ENCODE assay signal across 16 cellular contexts in genomic region chr12:93122569-93123091, GRCh38.
A peak's percentile ranks its signal among the peaks of the same experiment; 100 is the strongest.
DNase-seq lines count a peak whose midpoint lies in the region; ATAC-seq and TF ChIP-seq lines count a peak whose summit lies in the region.
"Had no signal": no experiment of that assay in that cellular context is flagged by ENCODE, and none has a peak within 500 bp of the region (broad histone marks: within the 10 kb centered on the region; RNA-seq: fewer than 3 reads in every experiment).

No MANE protein-coding gene starts in this region.

- H3K27me3 ChIP-seq in Caco-2 (replicated peaks; ENCODE audit: control insufficient read depth, insufficient read depth, low read length) = no peaks in the 10 kb centered on the region
- H3K27me3 ChIP-seq in mesendoderm (ENCODE audit: insufficient read depth, low read length, poor library complexity) = no peaks in the 10 kb centered on the region
- H3K27me3 ChIP-seq in HAP-1 (ENCODE audit: low read depth) = no peaks in the 10 kb centered on the region
- no peaks in the 10 kb centered on the region for H3K27me3 ChIP-seq in CD4-positive, alpha-beta memory T cell (ENCODE audit: insufficient read depth, low read length)
- H3K27me3 ChIP-seq: uterus had no signal

- H3K4me1 Mint-ChIP-seq in Caco-2 (ENCODE audit: low read depth, unreplicated experiment) = peaks cover 55% of the 10 kb centered on the region
- no peaks in the 10 kb centered on the region for H3K4me1 Mint-ChIP-seq in CD4-positive, alpha-beta memory T cell

- ATAC-seq in omental fat pad (ENCODE audit: low FRiP score) (peak; percentile 68), HG02610 (IDR thresholded peaks at IDR 0.05; ENCODE audit: unreplicated experiment) (no peak)

- peak overlapping the region; percentile 24 for H3K4me3 ChIP-seq in Caco-2 (ENCODE audit: low read depth, low read length)
- no peak overlapping the region for H3K4me3 ChIP-seq in mesendoderm (ENCODE audit: low read length)
- H3K4me3 ChIP-seq in HAP-1 = no peak overlapping the region
- H3K4me3 ChIP-seq in CD4-positive, alpha-beta memory T cell (ENCODE audit: low read length in 2 of 2) = no peak overlapping the region
- H3K4me3 ChIP-seq: uterus had no signal

- no peak overlapping the region for H3K56ac ChIP-seq in mesendoderm (ENCODE audit: low read length)

- no peak overlapping the region for H3K18ac ChIP-seq in mesendoderm (ENCODE audit: low read length)

- H3K9me3 Mint-ChIP-seq in Caco-2 (ENCODE audit: unreplicated experiment) = peaks cover 8% of the 10 kb centered on the region
- no peaks in the 10 kb centered on the region for H3K9me3 Mint-ChIP-seq in CD4-positive, alpha-beta memory T cell

- H4K8ac ChIP-seq in mesendoderm (ENCODE audit: low read depth, low read length) = no peak overlapping the region

- no TSS peak for BruUV-seq in Caco-2 (replicated peaks; lab: Mats Ljungman, UMichigan)

- H3K79me2 ChIP-seq in mesendoderm (ENCODE audit: control insufficient read depth, insufficient read depth, low read length) = no peaks in the 10 kb centered on the region

- no peak overlapping the region for H3K4ac ChIP-seq in mesendoderm (ENCODE audit: low read depth, low read length)

- no peak overlapping the region for H2BK15ac ChIP-seq in mesendoderm (replicated peaks; ENCODE audit: low read depth)

- CTCF ChIA-PET in Caco-2 (lab: Charles Lee) = interaction anchor here (0.6 to 1.5 kb wide), 15 partner anchors 17 to 297 kb away, joined by 3 to 10 read pairs (median 4); no protein-coding TSS in a partner anchor
- CTCF ChIA-PET in CD4-positive, alpha-beta memory T cell (lab: Charles Lee; ENCODE audit: partially characterized antibody) = no interaction called here

- H4K5ac ChIP-seq in mesendoderm (ENCODE audit: low read length) = no peak overlapping the region

- H2AK5ac ChIP-seq in mesendoderm (ENCODE audit: low read length) = no peak overlapping the region

- in situ Hi-C loops in HAP-1 (cut with MboI; ENCODE audit: low sequenced_read_pairs) = no loop called here

- no peak overlapping the region for H2BK120ac ChIP-seq in mesendoderm (ENCODE audit: low read depth, low read length)

- H3K27ac ChIP-seq in mesendoderm (ENCODE audit: low read depth, low read length) = no peak overlapping the region
- H3K27ac ChIP-seq in CD4-positive, alpha-beta memory T cell (ENCODE audit: low read depth, low read length) = no peak overlapping the region
- H3K27ac ChIP-seq: uterus had no signal

- peak; percentile 89 to 90 for DNase-seq in Caco-2
- DNase-seq in amniotic epithelial cell (ENCODE audit: low read depth) = peak; percentile 78
- peak; percentile 55 for DNase-seq in iris pigment epithelial cell (ENCODE audit: low read depth)
- DNase-seq in omental fat pad (ENCODE audit: low spot score) = no peak
- DNase-seq in mesendoderm = no peak
- DNase-seq in HAP-1 (ENCODE audit: low spot score in 2 of 2) = no peak
- DNase-seq in CD4-positive, alpha-beta memory T cell = no peak
- DNase-seq: activated CD4-positive, alpha-beta T cell treated with anti-CD3 and anti-CD28 coated beads, Interleukin-2, amount 50 U/mL, for 4 hours; caudate nucleus; KBM-7; NCI-H1930; stimulated activated CD4-positive, alpha-beta T cell treated with anti-CD3 and anti-CD28 coated beads, Interleukin-15, amount 100 ng/mL, for 24 hours; stimulated activated CD8-positive, alpha-beta memory T cell treated with anti-CD3 and anti-CD28 coated beads, Interleukin-4, amount 100 ng/mL, for 48 hours; T-helper 2 cell; uterus had no signal

- H3K4me1 ChIP-seq in Caco-2 (peaks cover 73% of the 10 kb centered on the region), mesendoderm (ENCODE audit: control insufficient read depth, low read depth, low read length) (peaks cover 3% of the 10 kb centered on the region), HAP-1 (peaks cover 9% of the 10 kb centered on the region)
- H3K4me1 ChIP-seq in CD4-positive, alpha-beta memory T cell (ENCODE audit: insufficient read depth, low read length) = no peaks in the 10 kb centered on the region
- H3K4me1 ChIP-seq: uterus had no signal

- intact Hi-C loops in Caco-2 (cut with micrococcal nuclease; ENCODE audit: unreplicated experiment) = loop anchor here (1.0 to 10.0 kb wide), 10 partner anchors 20 to 255 kb away; partner anchors contain the start of gene NUDT4
- intact Hi-C loops in CD4-positive, alpha-beta memory T cell (cut with micrococcal nuclease) = no loop called here

- no peak overlapping the region for H3K4me2 ChIP-seq in mesendoderm (ENCODE audit: low read length)

- no CpG with 5 or more reads among the region's 5 CpGs for WGBS in mesendoderm (ENCODE audit: extremely low coverage, insufficient coverage, low lambda C conversion rate)

- no peak overlapping the region for H3K9ac ChIP-seq in mesendoderm (ENCODE audit: low read length)

- H3K9me3 ChIP-seq in Caco-2 (no peaks in the 10 kb centered on the region), HAP-1 (no peaks in the 10 kb centered on the region)
- no peaks in the 10 kb centered on the region for H3K9me3 ChIP-seq in CD4-positive, alpha-beta memory T cell (ENCODE audit: control insufficient read depth in 1 of 2, low read length in 2 of 2)
- H3K9me3 ChIP-seq: uterus had no signal

- no peak overlapping the region for H2BK5ac ChIP-seq in mesendoderm (ENCODE audit: low read length)

- POLR2A ChIA-PET in Caco-2 (lab: Charles Lee) = interaction anchor here (0.6 to 1.9 kb wide), 18 partner anchors 14 to 193 kb away, joined by 3 to 12 read pairs (median 4); partner anchors contain the start of gene EEA1
- POLR2A ChIA-PET in CD4-positive, alpha-beta memory T cell (lab: Charles Lee; ENCODE audit: partially characterized antibody) = no interaction called here

- no peaks in the 10 kb centered on the region for H3K79me1 ChIP-seq in mesendoderm (ENCODE audit: low read length)

- peak overlapping the region; percentile 74 for H3K4me3 Mint-ChIP-seq in Caco-2 (ENCODE audit: unreplicated experiment)
- H3K4me3 Mint-ChIP-seq in CD4-positive, alpha-beta memory T cell = no peak overlapping the region

- TF ChIP-seq CTCF in Caco-2 (IDR thresholded peaks at IDR 0.05; ENCODE audit: insufficient read depth in 1 of 2, low read depth in 1 of 2, low read length in 1 of 2, severe bottlenecking in 1 of 2, unreplicated experiment in 1 of 2) = no peak
- no peak for TF ChIP-seq CTCF in omental fat pad (IDR thresholded peaks at IDR 0.05)

- H3K36me3 ChIP-seq in Caco-2 (ENCODE audit: control insufficient read depth, insufficient read depth, low read length) (no peaks in the 10 kb centered on the region), mesendoderm (ENCODE audit: control insufficient read depth, insufficient read depth, low read length) (no peaks in the 10 kb centered on the region), HAP-1 (replicated peaks) (no peaks in the 10 kb centered on the region)
- H3K36me3 ChIP-seq in CD4-positive, alpha-beta memory T cell (ENCODE audit: insufficient read depth, low read length) = no peaks in the 10 kb centered on the region
- H3K36me3 ChIP-seq: uterus had no signal

- peaks cover 29% of the 10 kb centered on the region for H3K36me3 Mint-ChIP-seq in Caco-2 (ENCODE audit: insufficient read depth, unreplicated experiment)
- H3K36me3 Mint-ChIP-seq in CD4-positive, alpha-beta memory T cell = no peaks in the 10 kb centered on the region

- no peaks in the 10 kb centered on the region for H3K27me3 Mint-ChIP-seq in Caco-2 (ENCODE audit: insufficient read depth, unreplicated experiment)
- H3K27me3 Mint-ChIP-seq in CD4-positive, alpha-beta memory T cell = peaks cover 3 to 7% of the 10 kb centered on the region in 2 donors

- no peak overlapping the region for H3K23ac ChIP-seq in mesendoderm (ENCODE audit: low read length)

- peak overlapping the region; percentile 95 for H3K27ac Mint-ChIP-seq in Caco-2 (ENCODE audit: unreplicated experiment)
- no peak overlapping the region for H3K27ac Mint-ChIP-seq in CD4-positive, alpha-beta memory T cell

Comparison
In these comparisons a context has a peak if more than half of its experiments do, and no peak if none do; other contexts are left out.
1. DNase-seq: peak in Caco-2 (2 of 2), amniotic epithelial cell (single experiment) and iris pigment epithelial cell (single experiment); none in omental fat pad (single experiment), mesendoderm (single experiment), HAP-1 (0 of 2) and CD4-positive, alpha-beta memory T cell (0 of 5).